In genomic region chr3:169041677-169042171, GRCh38 we compare ENCODE assay signal across 8 cellular contexts.
A peak's percentile ranks its signal among the peaks of the same experiment; 100 is the strongest.
DNase-seq lines count a peak whose midpoint lies in the region; ATAC-seq and TF ChIP-seq lines count a peak whose summit lies in the region.

No MANE protein-coding gene starts in this region.

- WGBS in gastroesophageal sphincter (ENCODE audit: low coverage in 1 of 2), 2 donors, result 10 to 24% methylated on average over 5 of the region's 5 CpGs
- 51% methylated on average over 5 of the region's 5 CpGs for WGBS in thyroid gland, 2 donors

- TF ChIP-seq EP300 in gastroesophageal sphincter (IDR thresholded peaks at IDR 0.05), result no peak

- H3K4me3 ChIP-seq in HEK293 (ENCODE audit: low read depth, low read length), result no peak overlapping the region
- H3K4me3 ChIP-seq in gastroesophageal sphincter, result no peak overlapping the region
- H3K4me3 ChIP-seq in thyroid gland (replicated peaks in 1 of 3), result no peak overlapping the region

- ATAC-seq in gastroesophageal sphincter (peak; percentile 66), HG02852 (IDR thresholded peaks at IDR 0.05; ENCODE audit: unreplicated experiment) (no peak), GM18502 (IDR thresholded peaks at IDR 0.05; ENCODE audit: poor library complexity, unreplicated experiment) (no peak)

- POLR2A ChIA-PET in HEK293 (lab: Yijun Ruan, JAX), result no interaction called here

- H3K27ac ChIP-seq in HEK293 (ENCODE audit: extremely low read depth, low read depth, low read length) (no peak overlapping the region), gastroesophageal sphincter (peak overlapping the region in 1 of 4 donors; percentile 49), thyroid gland (no peak overlapping the region)

- H3K36me3 ChIP-seq in HEK293 (ENCODE audit: control insufficient read depth in 2 of 2, insufficient read depth in 1 of 2, low read length in 2 of 2) (no peaks in the 10 kb centered on the region), gastroesophageal sphincter (no peaks in the 10 kb centered on the region), thyroid gland (no peaks in the 10 kb centered on the region)

- H3K4me1 ChIP-seq in HEK293 (ENCODE audit: control insufficient read depth, insufficient read depth, low read length) (no peaks in the 10 kb centered on the region), gastroesophageal sphincter (peaks cover 0 to 10% (median 0%) of the 10 kb centered on the region in 3 donors), thyroid gland (no peaks in the 10 kb centered on the region)

- intact Hi-C loops in thyroid gland (cut with DNase I), result loop anchor here (10.0 kb wide), 1 partner anchor 623 kb away; the partner anchor contains the start of gene MECOM

- H3K9me3 ChIP-seq in HEK293 (ENCODE audit: control insufficient read depth, insufficient read depth, low read depth, low read length) (no peaks in the 10 kb centered on the region), gastroesophageal sphincter (no peaks in the 10 kb centered on the region), thyroid gland (no peaks in the 10 kb centered on the region)

- no peak for TF ChIP-seq CTCF in HEK293 (tag by site-specific recombination; IDR thresholded peaks at IDR 0.05)
- TF ChIP-seq CTCF in gastroesophageal sphincter (IDR thresholded peaks at IDR 0.05), result peak; percentile 52 to 64 (median 58)
- peak in 5 of 6 experiments; percentile 12 to 63 (median 46) for TF ChIP-seq CTCF in thyroid gland (IDR thresholded peaks at IDR 0.05)

- CTCF ChIA-PET in HEK293 (lab: Yijun Ruan, JAX), result interaction anchor here (0.5 to 2.3 kb wide), 26 partner anchors 9 to 1289 kb away, joined by 3 to 9 read pairs (median 3); no protein-coding TSS in a partner anchor

- TF ChIP-seq POLR2A in gastroesophageal sphincter (IDR thresholded peaks at IDR 0.05) (no peak), thyroid gland (IDR thresholded peaks at IDR 0.05) (no peak)

- H3K27me3 ChIP-seq in gastroesophageal sphincter (no peaks in the 10 kb centered on the region), thyroid gland (no peaks in the 10 kb centered on the region)

- DNase-seq in A172 (ENCODE audit: low spot score) (peak; percentile 56), SKM-1 treated with dmso at 0.1 percent for 144 hours (lab: John Stamatoyannopoulos, UW; ENCODE audit: unreplicated experiment) (peak; percentile 32), thyroid gland (no peak), NCI-H345 (lab: John Stamatoyannopoulos, UW) (no peak)

TF ChIP-seq in HEK293, 187 proteins besides CTCF, POLR2A, EP300 and RAD21:
- peak; percentile 40; the same call in 1 of the 2 replicates for TF ChIP-seq ZNF501 (tag by site-specific recombination; IDR thresholded peaks at IDR 0.05)
- TF ChIP-seq ZNF335 (tag by site-specific recombination; conservative IDR thresholded peaks at IDR 0.05), result peak; percentile 36
- peak; percentile 42 for TF ChIP-seq ZNF629 (tag by site-specific recombination; IDR thresholded peaks at IDR 0.05)
- TF ChIP-seq ZNF660 (tag by site-specific recombination; IDR thresholded peaks at IDR 0.05), result 0 out of 2 replicates have a peak, but pooled peaks have one; percentile 46
- no peak for TF ChIP-seq SCRT2 (tag by site-specific recombination; IDR thresholded peaks at IDR 0.05)
- TF ChIP-seq FEZF1 (tag by site-specific recombination; IDR thresholded peaks at IDR 0.05), result peak; percentile 58
- peak; percentile 49; the same call in 1 of the 2 replicates for TF ChIP-seq HIC1 (tag by site-specific recombination; IDR thresholded peaks at IDR 0.05)
- peak; percentile 59 for TF ChIP-seq PRDM6 (tag by site-specific recombination; IDR thresholded peaks at IDR 0.05)
- TF ChIP-seq SP7 (tag by site-specific recombination; IDR thresholded peaks at IDR 0.05), result peak; percentile 45; the same call in 1 of the 2 replicates
- peak; percentile 91 for TF ChIP-seq ZNF362 (tag by site-specific recombination; IDR thresholded peaks at IDR 0.05)
- TF ChIP-seq ZNF654 (tag by site-specific recombination; IDR thresholded peaks at IDR 0.05; ENCODE audit: low read depth), result peak; percentile 63
- no peak for TF ChIP-seq ZNF404 (tag by site-specific recombination; IDR thresholded peaks at IDR 0.05)
- TF ChIP-seq YY1 (tag by site-specific recombination; IDR thresholded peaks at IDR 0.05), result no peak
- TF ChIP-seq ZNF366 (tag by site-specific recombination; conservative IDR thresholded peaks at IDR 0.05), result peak; percentile 62

Comparison
In these comparisons a context has a peak if more than half of its experiments do, and no peak if none do; other contexts are left out.
1. DNase-seq: peak in A172 (single experiment) and SKM-1 treated with dmso at 0.1 percent for 144 hours (single experiment); none in thyroid gland (0 of 2) and NCI-H345 (single experiment).